ENCODE assay signal across 19 cellular contexts in genomic region chr3:101300073-101300472, GRCh38.
"Had no signal": no experiment of that assay in that cellular context is flagged by ENCODE, and none has a peak within 500 bp of the region (broad histone marks: within the 10 kb centered on the region; RNA-seq: fewer than 3 reads in every experiment).

No MANE protein-coding gene starts in this region.

- H3K27me3 Mint-ChIP-seq: activated naive CD4-positive, alpha-beta T cell treated with anti-CD3 and anti-CD28 coated beads, Interleukin-2, amount 50 U/mL, for 24 hours; natural killer cell treated with Interleukin-12 subunit alpha and Interleukin-12 subunit beta and Interleukin-15 and Interleukin-18, amount 100 ng/mL, for 72 hours had no signal

- DNase-seq: activated gamma-delta T cell treated with Interleukin-2 at 50 U/mL for 16 hours; activated T-cell treated with anti-CD3 and anti-CD28 coated beads, Interleukin-2, amount 50 U/mL, for 1 hour; body of pancreas; effector CD4-positive, alpha-beta T cell; foreskin keratinocyte; hippocampal formation; kidney glomerular epithelial cell; left ventricle myocardium inferior; psoas muscle; stimulated activated CD4-positive, alpha-beta T cell treated with anti-CD3 and anti-CD28 coated beads, Interleukin-12 subunit alpha, Interleukin-12 subunit beta, amount 100 ng/mL, for 4 hours; stimulated activated CD4-positive, alpha-beta T cell treated with anti-CD3 and anti-CD28 coated beads, Interleukin-4, amount 100 ng/mL, for 4 hours; stimulated activated naive CD8-positive, alpha-beta T cell treated with anti-CD3 and anti-CD28 coated beads, Interleukin-15, Interleukin-2, amounts not matched to agents 100 U/mL and 50 U/mL, for 24 hours; T-helper 9 cell had no signal

- H3K4me3 Mint-ChIP-seq: activated naive CD4-positive, alpha-beta T cell treated with anti-CD3 and anti-CD28 coated beads, Interleukin-2, amount 50 U/mL, for 24 hours; natural killer cell treated with Interleukin-12 subunit alpha and Interleukin-12 subunit beta and Interleukin-15 and Interleukin-18, amount 100 ng/mL, for 72 hours had no signal

- H3K27ac Mint-ChIP-seq: activated naive CD4-positive, alpha-beta T cell treated with anti-CD3 and anti-CD28 coated beads, Interleukin-2, amount 50 U/mL, for 24 hours; natural killer cell treated with Interleukin-12 subunit alpha and Interleukin-12 subunit beta and Interleukin-15 and Interleukin-18, amount 100 ng/mL, for 72 hours had no signal

- H3K9me3 ChIP-seq: body of pancreas, pancreas, psoas muscle, right atrium auricular region, upper lobe of left lung had no signal

- H3K36me3 ChIP-seq: cardiac muscle cell, left ventricle myocardium inferior, pancreas, right atrium auricular region, upper lobe of left lung had no signal

- H3K27me3 ChIP-seq: body of pancreas, cardiac muscle cell, foreskin keratinocyte, pancreas, right atrium auricular region, upper lobe of left lung had no signal

- H3K4me1 ChIP-seq: body of pancreas, left ventricle myocardium inferior, pancreas, psoas muscle, right atrium auricular region, upper lobe of left lung had no signal

- ATAC-seq: body of pancreas; foreskin keratinocyte; natural killer cell treated with Interleukin-12 subunit alpha and Interleukin-12 subunit beta and Interleukin-15 and Interleukin-18, amount 100 ng/mL, for 72 hours; pancreas; psoas muscle; stimulated activated naive CD8-positive, alpha-beta T cell treated with anti-CD3 and anti-CD28 coated beads, Interleukin-15, Interleukin-2, amounts not matched to agents 100 U/mL and 50 U/mL, for 24 hours had no signal

- H3K4me1 Mint-ChIP-seq: activated naive CD4-positive, alpha-beta T cell treated with anti-CD3 and anti-CD28 coated beads, Interleukin-2, amount 50 U/mL, for 24 hours had no signal

- H3K27ac ChIP-seq: body of pancreas, cardiac muscle cell, foreskin keratinocyte, left ventricle myocardium inferior, pancreas, psoas muscle, right atrium auricular region, upper lobe of left lung had no signal

- H3K4me3 ChIP-seq: body of pancreas, cardiac muscle cell, left ventricle myocardium inferior, pancreas, psoas muscle, right atrium auricular region, upper lobe of left lung had no signal
